In genomic region chr1:23777979-23778814, GRCh38 we compare ENCODE assay signal across 8 cellular contexts. TPM values are rescaled to one million over a fixed set of nuclear protein-coding genes. Genes with fewer than 3 reads are reported as not detected.
DNase-seq lines count a peak whose midpoint lies in the region; ATAC-seq and TF ChIP-seq lines count a peak whose summit lies in the region.

PITHD1 (plus strand) TSS chr1:23778418; CDS start chr1:23778516, 98 bp downstream.

- H3K4me1 Mint-ChIP-seq in naive thymus-derived CD4-positive, alpha-beta T cell, result peaks cover 17 to 65% (median 49%) of the 10 kb centered on the region in 7 donors
- H3K4me1 Mint-ChIP-seq in stimulated activated memory B cell treated with anti-CD40 and anti-IgM and Interleukin-4, amounts not matched to agents 10 μg/mL and 1 μg/mL and 100 μg/mL, for 72 hours, result peaks cover 23% of the 10 kb centered on the region

- CTCF ChIA-PET in naive thymus-derived CD4-positive, alpha-beta T cell (lab: Charles Lee), result interaction anchor here (0.8 to 3.0 kb wide), 2 partner anchors 138 to 140 kb away, joined by 3 to 10 read pairs; no protein-coding TSS in a partner anchor

- no peaks in the 10 kb centered on the region for H3K27me3 Mint-ChIP-seq in naive thymus-derived CD4-positive, alpha-beta T cell
- no peaks in the 10 kb centered on the region for H3K27me3 Mint-ChIP-seq in stimulated activated memory B cell treated with anti-CD40 and anti-IgM and Interleukin-4, amounts not matched to agents 10 μg/mL and 1 μg/mL and 100 μg/mL, for 72 hours

- no peak for TF ChIP-seq CTCF in LNCaP clone FGC (IDR thresholded peaks at IDR 0.05; ENCODE audit: control insufficient read depth, extremely low read depth, insufficient read depth)

- no peaks in the 10 kb centered on the region for H3K9me3 Mint-ChIP-seq in naive thymus-derived CD4-positive, alpha-beta T cell
- no peaks in the 10 kb centered on the region for H3K9me3 Mint-ChIP-seq in stimulated activated memory B cell treated with anti-CD40 and anti-IgM and Interleukin-4, amounts not matched to agents 10 μg/mL and 1 μg/mL and 100 μg/mL, for 72 hours

- POLR2A ChIA-PET in naive thymus-derived CD4-positive, alpha-beta T cell (lab: Charles Lee), result interaction anchor here (0.6 to 6.8 kb wide), 13 partner anchors 8 to 220 kb away, joined by 3 to 68 read pairs (median 3); partner anchors contain the start of genes ELOA, GALE, HMGCL and LYPLA2

- H3K27ac Mint-ChIP-seq in naive thymus-derived CD4-positive, alpha-beta T cell, result peak within 1 kb of the TSS; percentile 87 to 99 (median 96)
- peak within 1 kb of the TSS; percentile 83 for H3K27ac Mint-ChIP-seq in stimulated activated memory B cell treated with anti-CD40 and anti-IgM and Interleukin-4, amounts not matched to agents 10 μg/mL and 1 μg/mL and 100 μg/mL, for 72 hours

- ATAC-seq in GM21723 (IDR thresholded peaks at IDR 0.05; ENCODE audit: unreplicated experiment), result peak; percentile 55
- peak; percentile 91 for ATAC-seq in naive thymus-derived CD4-positive, alpha-beta T cell
- peak; percentile 95 for ATAC-seq in stimulated activated memory B cell treated with anti-CD40 and anti-IgM and Interleukin-4, amounts not matched to agents 10 μg/mL and 1 μg/mL and 100 μg/mL, for 72 hours

- peaks cover 17 to 22% of the 10 kb centered on the region in 2 donors for H3K4me1 ChIP-seq in naive thymus-derived CD4-positive, alpha-beta T cell (ENCODE audit: control insufficient read depth in 2 of 2, insufficient read depth in 2 of 2, low read length in 2 of 2)

- H3K4me3 ChIP-seq in LNCaP clone FGC (ENCODE audit: low read depth, low read length), result peak within 1 kb of the TSS; percentile 86
- peak within 1 kb of the TSS; percentile 95 for H3K4me3 ChIP-seq in naive thymus-derived CD4-positive, alpha-beta T cell (ENCODE audit: low read length)

- H3K4me3 Mint-ChIP-seq in naive thymus-derived CD4-positive, alpha-beta T cell, result peak within 1 kb of the TSS; percentile 84 to 98 (median 94)
- H3K4me3 Mint-ChIP-seq in stimulated activated memory B cell treated with anti-CD40 and anti-IgM and Interleukin-4, amounts not matched to agents 10 μg/mL and 1 μg/mL and 100 μg/mL, for 72 hours, result peak within 1 kb of the TSS; percentile 80

- H3K27me3 ChIP-seq in naive thymus-derived CD4-positive, alpha-beta T cell (ENCODE audit: control insufficient read depth in 2 of 2, insufficient read depth in 2 of 2, low read length in 2 of 2), result no peaks in the 10 kb centered on the region

- DNase-seq in DMS 273 treated with DMSO at 0.1 percent for 48 hours (lab: John Stamatoyannopoulos, UW), result peak; percentile 61
- no peak for DNase-seq in LNCaP clone FGC (ENCODE audit: low read depth)
- DNase-seq in RPMI7951 (ENCODE audit: low read depth), result peak; percentile 80
- DNase-seq in activated T-helper 1 cell treated with Interleukin-2 at 50 U/mL for 16 hours (ENCODE audit: low read depth), result peak; percentile 72
- DNase-seq in fibroblast of gingiva (ENCODE audit: low read depth), result peak; percentile 76
- DNase-seq in naive thymus-derived CD4-positive, alpha-beta T cell, result peak; percentile 75 to 86 (median 83)

- H3K27ac ChIP-seq in naive thymus-derived CD4-positive, alpha-beta T cell (ENCODE audit: low read depth, low read length), result peak within 1 kb of the TSS; percentile 97

- H3K9me3 ChIP-seq in naive thymus-derived CD4-positive, alpha-beta T cell (ENCODE audit: control insufficient read depth in 2 of 3, low read length in 3 of 3), result no peaks in the 10 kb centered on the region

- peaks cover 0 to 12% (median 5%) of the 10 kb centered on the region in 5 donors for H3K36me3 Mint-ChIP-seq in naive thymus-derived CD4-positive, alpha-beta T cell
- no peaks in the 10 kb centered on the region for H3K36me3 Mint-ChIP-seq in stimulated activated memory B cell treated with anti-CD40 and anti-IgM and Interleukin-4, amounts not matched to agents 10 μg/mL and 1 μg/mL and 100 μg/mL, for 72 hours

- intact Hi-C loops in naive thymus-derived CD4-positive, alpha-beta T cell (cut with micrococcal nuclease), result loop anchor here (1.0 to 2.0 kb wide), 6 partner anchors 13 to 181 kb away; partner anchors contain the start of genes ELOA (in 2 of the 2), GALE (in 2 of the 2), LYPLA2 (in 2 of the 2) and FUCA1 (in 1 of the 2)

- peaks cover 0 to 14% (median 6%) of the 10 kb centered on the region in 3 experiments for H3K36me3 ChIP-seq in naive thymus-derived CD4-positive, alpha-beta T cell (ENCODE audit: control insufficient read depth in 2 of 3, insufficient read depth in 3 of 3, low read length in 3 of 3)

RNA-seq across cellular contexts. Expression of gene PITHD1, which starts in this region (rescaled TPM):
- total RNA-seq in RPMI7951 (2014; rRNA removed; shearing (Covaris generic)), result 42.3 and 47.0 TPM in 2 replicates
- total RNA-seq in naive thymus-derived CD4-positive, alpha-beta T cell, result 10 to 100 TPM; 57.6 to 81.9 (median 76.0) TPM
- 10 to 100 TPM; 82.2 to 88.9 TPM for polyA plus RNA-seq in naive thymus-derived CD4-positive, alpha-beta T cell
